Comparison of ENCODE assay signal across 1 cellular context in genomic region chr5:88092358-88092757, GRCh38.
TF ChIP-seq lines count a peak whose summit lies in the region.

No MANE protein-coding gene starts in this region.

TF ChIP-seq in GM23338, 12 proteins besides CTCF, POLR2A, EP300 and RAD21:
- peak; percentile 56 for TF ChIP-seq ZNF462 (CRISPR knock-in tag; IDR thresholded peaks at IDR 0.05)
- TF ChIP-seq, protein P1, sequence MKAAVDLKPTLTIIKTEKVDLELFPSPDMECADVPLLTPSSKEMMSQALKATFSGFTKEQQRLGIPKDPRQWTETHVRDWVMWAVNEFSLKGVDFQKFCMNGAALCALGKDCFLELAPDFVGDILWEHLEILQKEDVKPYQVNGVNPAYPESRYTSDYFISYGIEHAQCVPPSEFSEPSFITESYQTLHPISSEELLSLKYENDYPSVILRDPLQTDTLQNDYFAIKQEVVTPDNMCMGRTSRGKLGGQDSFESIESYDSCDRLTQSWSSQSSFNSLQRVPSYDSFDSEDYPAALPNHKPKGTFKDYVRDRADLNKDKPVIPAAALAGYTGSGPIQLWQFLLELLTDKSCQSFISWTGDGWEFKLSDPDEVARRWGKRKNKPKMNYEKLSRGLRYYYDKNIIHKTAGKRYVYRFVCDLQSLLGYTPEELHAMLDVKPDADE (IDR thresholded peaks at IDR 0.05): no peak
